8 cellular contexts compared by ENCODE assay signal in the genomic region with DNA sequence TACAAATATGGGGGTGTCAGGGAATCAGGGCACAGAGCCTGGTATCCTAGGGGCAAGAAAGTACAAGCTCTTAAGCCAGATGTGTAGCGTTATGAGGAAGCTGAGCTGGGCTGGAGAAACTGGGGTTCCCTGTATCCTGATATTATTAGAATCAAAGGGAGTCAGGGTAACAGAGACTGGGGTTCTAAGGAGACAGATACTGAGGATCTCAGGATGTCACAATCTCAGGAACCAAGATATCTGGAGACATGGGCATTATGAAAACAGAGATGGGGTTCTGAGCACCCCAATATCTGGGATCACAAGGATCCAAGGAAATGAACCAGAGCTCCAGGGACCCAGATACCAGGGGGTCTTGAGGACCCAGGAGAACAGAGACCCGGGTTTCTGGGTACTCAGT. TPM values are rescaled to one million over a fixed set of nuclear protein-coding genes. Genes with fewer than 3 reads are reported as not detected.
DNase-seq lines count a peak whose midpoint lies in the region; ATAC-seq and TF ChIP-seq lines count a peak whose summit lies in the region.

No MANE protein-coding gene starts in this region.

- H3K14ac ChIP-seq in neuronal stem cell (ENCODE audit: low read length): no peak overlapping the region

- no peak overlapping the region for H2BK5ac ChIP-seq in neuronal stem cell (ENCODE audit: low read length)

- intact Hi-C loops in CD4-positive, alpha-beta T cell (cut with DNase I, micrococcal nuclease): no loop called here
- intact Hi-C loops in PC-9 (cut with micrococcal nuclease; ENCODE audit: unreplicated experiment): loop anchor here (2.0 kb wide), 1 partner anchor 21 kb away; no protein-coding TSS in a partner anchor

- H3K27ac ChIP-seq in CD4-positive, alpha-beta T cell (ENCODE audit: low read depth, low read length): peak overlapping the region; percentile 79
- 0 out of 2 replicates have a peak overlapping the region, but pooled peaks have one; percentile 45 for H3K27ac ChIP-seq in PC-9
- H3K27ac ChIP-seq in neuronal stem cell (replicated peaks; ENCODE audit: low read length): no peak overlapping the region

- H3K4me2 ChIP-seq in PC-9 (peak overlapping the region; percentile 86), neuronal stem cell (ENCODE audit: insufficient read depth, low read length, poor library complexity, severe bottlenecking) (no peak overlapping the region)

- H3K27me3 Mint-ChIP-seq in CD4-positive, alpha-beta T cell: no peaks in the 10 kb centered on the region
- peaks cover 50% of the 10 kb centered on the region for H3K27me3 Mint-ChIP-seq in endothelial cell (ENCODE audit: unreplicated experiment)

- H3K4me1 Mint-ChIP-seq in CD4-positive, alpha-beta T cell (ENCODE audit: low read depth): peaks cover 69% of the 10 kb centered on the region
- H3K4me1 Mint-ChIP-seq in endothelial cell (ENCODE audit: unreplicated experiment): peaks cover 9% of the 10 kb centered on the region

- H3K4ac ChIP-seq in neuronal stem cell (ENCODE audit: low read length): no peak overlapping the region

- H3K9me2 ChIP-seq in PC-9 (ENCODE audit: insufficient read depth): no peaks in the 10 kb centered on the region

- no peak for TF ChIP-seq CTCF in CD4-positive, alpha-beta T cell (IDR thresholded peaks at IDR 0.05)
- TF ChIP-seq CTCF in PC-9 (conservative IDR thresholded peaks at IDR 0.05): no peak
- no peak for TF ChIP-seq CTCF in endothelial cell (IDR thresholded peaks at IDR 0.05; ENCODE audit: unreplicated experiment)

- H3K9me3 Mint-ChIP-seq in CD4-positive, alpha-beta T cell: no peaks in the 10 kb centered on the region
- H3K9me3 Mint-ChIP-seq in endothelial cell (ENCODE audit: unreplicated experiment): no peaks in the 10 kb centered on the region

- BruUV-seq in PC-9 (replicated peaks; lab: Mats Ljungman, UMichigan): TSS peak; percentile 33

- H3K4me1 ChIP-seq in PC-9 (replicated peaks; ENCODE audit: insufficient read depth) (peaks cover 67% of the 10 kb centered on the region), neuronal stem cell (ENCODE audit: control insufficient read depth in 2 of 2, insufficient read depth in 1 of 2, low read depth in 1 of 2, low read length in 2 of 2) (peaks cover 11 to 22% of the 10 kb centered on the region in 2 donors)

- H3K36me3 Mint-ChIP-seq in CD4-positive, alpha-beta T cell (ENCODE audit: low read depth): peaks cover 46% of the 10 kb centered on the region
- peaks cover 4% of the 10 kb centered on the region for H3K36me3 Mint-ChIP-seq in endothelial cell (ENCODE audit: low read depth, unreplicated experiment)

- H2BK120ac ChIP-seq in neuronal stem cell (ENCODE audit: low read depth, low read length): no peak overlapping the region

- H2BK15ac ChIP-seq in neuronal stem cell (ENCODE audit: low read length): no peak overlapping the region

- DNase-seq in CD4-positive, alpha-beta T cell: no peak
- DNase-seq in PC-9: no peak
- no peak for DNase-seq in endothelial cell (ENCODE audit: low spot score)
- no peak for DNase-seq in neuronal stem cell (ENCODE audit: low spot score)
- no peak for DNase-seq in kidney glomerular epithelial cell (lab: John Stamatoyannopoulos, UW)
- no peak for DNase-seq in SW480 (ENCODE audit: low spot score)
- DNase-seq in NCI-H1048 (lab: John Stamatoyannopoulos, UW): no peak

- no peaks in the 10 kb centered on the region for H3K27me3 ChIP-seq in CD4-positive, alpha-beta T cell (ENCODE audit: control insufficient read depth, insufficient read depth, low read length)
- H3K27me3 ChIP-seq in PC-9 (ENCODE audit: insufficient read depth, low read depth) (no peaks in the 10 kb centered on the region), neuronal stem cell (ENCODE audit: control insufficient read depth in 3 of 3, insufficient read depth in 3 of 3, low read depth in 1 of 3, low read length in 3 of 3) (peaks cover 15 to 74% (median 22%) of the 10 kb centered on the region in 3 experiments)

- no peak overlapping the region for H2AFZ ChIP-seq in PC-9
- H2AFZ ChIP-seq in neuronal stem cell (ENCODE audit: low read length): peak overlapping the region; percentile 90

- H4K8ac ChIP-seq in neuronal stem cell (ENCODE audit: low read depth, low read length): no peak overlapping the region

- WGBS in neuronal stem cell (ENCODE audit: extremely low coverage in 2 of 2, insufficient read length in 2 of 2, insufficient replicate concordance in 1 of 2), 2 donors: no CpG with 5 or more reads among the region's 2 CpGs

- H3K23ac ChIP-seq in neuronal stem cell (ENCODE audit: low read depth, low read length, poor library complexity): no peak overlapping the region

- no peak overlapping the region for H3K18ac ChIP-seq in neuronal stem cell (ENCODE audit: low read length)

- H3K27ac Mint-ChIP-seq in CD4-positive, alpha-beta T cell: peak overlapping the region; percentile 99
- peak overlapping the region; percentile 61 for H3K27ac Mint-ChIP-seq in endothelial cell (ENCODE audit: unreplicated experiment)

- no peak overlapping the region for H3K9ac ChIP-seq in neuronal stem cell (ENCODE audit: low read depth, low read length, poor library complexity)

- H2AK5ac ChIP-seq in neuronal stem cell (ENCODE audit: low read depth, low read length): no peak overlapping the region

- H4K20me1 ChIP-seq in PC-9 (ENCODE audit: insufficient read depth): no peaks in the 10 kb centered on the region

- H3K4me3 Mint-ChIP-seq in CD4-positive, alpha-beta T cell: peak overlapping the region; percentile 98
- H3K4me3 Mint-ChIP-seq in endothelial cell (ENCODE audit: unreplicated experiment): no peak overlapping the region

- POLR2A ChIA-PET in CD4-positive, alpha-beta T cell (lab: Charles Lee): interaction anchor here (1.0 kb wide), 1 partner anchor 21 kb away, joined by 3 read pairs; no protein-coding TSS in a partner anchor
- POLR2A ChIA-PET in PC-9 (lab: Charles Lee; ENCODE audit: unreplicated experiment): interaction anchor here (0.6 kb wide), 1 partner anchor 147 kb away, joined by 16 read pairs; no protein-coding TSS in a partner anchor

- H3K4me3 ChIP-seq in PC-9: peak overlapping the region; percentile 78
- H3K4me3 ChIP-seq in neuronal stem cell (ENCODE audit: low read length in 2 of 2): peak overlapping the region in 1 of 2 donors; percentile 45

- H3K79me2 ChIP-seq in PC-9 (ENCODE audit: low read depth): peaks cover 28% of the 10 kb centered on the region

- H3K36me3 ChIP-seq in PC-9 (ENCODE audit: low read depth) (peaks cover 17% of the 10 kb centered on the region), neuronal stem cell (replicated peaks in 1 of 2; ENCODE audit: control insufficient read depth in 2 of 2, insufficient read depth in 2 of 2, low read length in 2 of 2) (no peaks in the 10 kb centered on the region)

- no peak for ATAC-seq in CD4-positive, alpha-beta T cell (ENCODE audit: poor library complexity)
- no peak for ATAC-seq in GM19035 (IDR thresholded peaks at IDR 0.05; ENCODE audit: unreplicated experiment)

- H2BK12ac ChIP-seq in neuronal stem cell (ENCODE audit: low read length): no peak overlapping the region

- no peaks in the 10 kb centered on the region for H3K79me1 ChIP-seq in neuronal stem cell (ENCODE audit: low read depth, low read length)

- CTCF ChIA-PET in CD4-positive, alpha-beta T cell (lab: Charles Lee): interaction anchor here (1.0 to 1.9 kb wide), 3 partner anchors 18 to 25 kb away, joined by 3 to 7 read pairs (median 4); no protein-coding TSS in a partner anchor
- CTCF ChIA-PET in PC-9 (lab: Charles Lee): interaction anchor here (0.7 to 1.2 kb wide), 3 partner anchors 22 to 78 kb away, joined by 4 to 10 read pairs (median 9); no protein-coding TSS in a partner anchor

- H4K91ac ChIP-seq in neuronal stem cell (ENCODE audit: low read depth, low read length, poor library complexity): no peak overlapping the region

- no peaks in the 10 kb centered on the region for H3K9me3 ChIP-seq in CD4-positive, alpha-beta T cell (ENCODE audit: control insufficient read depth, low read length)
- H3K9me3 ChIP-seq in PC-9 (ENCODE audit: insufficient read depth, low read depth): no peaks in the 10 kb centered on the region
- peaks cover 0 to 1% of the 10 kb centered on the region in 2 donors for H3K9me3 ChIP-seq in neuronal stem cell (replicated peaks in 1 of 2; ENCODE audit: control insufficient read depth in 2 of 2, insufficient read depth in 1 of 2, low read depth in 1 of 2, low read length in 2 of 2)

- peaks cover 42% of the 10 kb centered on the region for H3F3A ChIP-seq in PC-9 (ENCODE audit: insufficient read depth, low read depth)

RNA-seq across cellular contexts. Expression of gene BCL3, which starts 0.8 kb away (rescaled TPM):
- 10 to 100 TPM; 90.9 to 97.1 TPM for total RNA-seq in CD4-positive, alpha-beta T cell
- total RNA-seq in PC-9 (2021) (36.1 and 38.9 TPM in 2 replicates), endothelial cell (ENCODE audit: unreplicated experiment) (1.9 TPM)
- 1.8 TPM for polyA plus RNA-seq in neuronal stem cell (2013, experiment 1 of 2)
- polyA plus RNA-seq in neuronal stem cell (2013, experiment 2 of 2): 1.5 TPM

RNA-seq across cellular contexts. Expression of gene CBLC, which starts 28.4 kb away (rescaled TPM):
- not detected for total RNA-seq in CD4-positive, alpha-beta T cell
- total RNA-seq in PC-9 (2021): 53.6 and 68.8 TPM in 2 replicates
- total RNA-seq in endothelial cell (ENCODE audit: unreplicated experiment): 0.85 TPM
- 0.42 TPM for polyA plus RNA-seq in neuronal stem cell (2013, experiment 1 of 2)
- 0.43 TPM for polyA plus RNA-seq in neuronal stem cell (2013, experiment 2 of 2)

RNA-seq across cellular contexts. Expression of gene CEACAM16, which starts 50.4 kb away (rescaled TPM):
- not detected for total RNA-seq in CD4-positive, alpha-beta T cell
- total RNA-seq in PC-9 (2021) (not detected in 2 replicates), endothelial cell (ENCODE audit: unreplicated experiment) (not detected)
- polyA plus RNA-seq in neuronal stem cell (2013, experiment 1 of 2): not detected
- not detected for polyA plus RNA-seq in neuronal stem cell (2013, experiment 2 of 2)

RNA-seq across cellular contexts. Expression of gene BCAM, which starts 59.6 kb away (rescaled TPM):
- total RNA-seq in CD4-positive, alpha-beta T cell: not detected
- total RNA-seq in PC-9 (2021) (146 and 199 TPM in 2 replicates), endothelial cell (ENCODE audit: unreplicated experiment) (6.9 TPM)
- 28.4 TPM for polyA plus RNA-seq in neuronal stem cell (2013, experiment 1 of 2)
- 27.8 TPM for polyA plus RNA-seq in neuronal stem cell (2013, experiment 2 of 2)

Comparison
In these comparisons a context has a peak if more than half of its experiments do, and no peak if none do; other contexts are left out.
1. RNA of gene BCL3, which starts 0.8 kb away (total RNA-seq): 90.9 to 97.1 TPM in CD4-positive, alpha-beta T cell and 36.1 to 38.9 TPM in PC-9; 1.9 TPM in endothelial cell (single experiment); every median in the first group is over 10 times any median in the second.
2. RNA of gene CBLC, which starts 28.4 kb away (total RNA-seq): 53.6 to 68.8 TPM in PC-9; 0.85 TPM in endothelial cell (single experiment) and not detected in CD4-positive, alpha-beta T cell; every median in the first group is over 10 times any median in the second.